16 cellular contexts compared by ENCODE assay signal in genomic region chr18:6666286-6666685, GRCh38.
DNase-seq lines count a peak whose midpoint lies in the region; ATAC-seq and TF ChIP-seq lines count a peak whose summit lies in the region.
"Had no signal": no experiment of that assay in that cellular context is flagged by ENCODE, and none has a peak within 500 bp of the region (broad histone marks: within the 10 kb centered on the region; RNA-seq: fewer than 3 reads in every experiment).

No MANE protein-coding gene starts in this region.

- no peaks in the 10 kb centered on the region for H3K36me3 Mint-ChIP-seq in nephron (ENCODE audit: low read depth)

- H3K4me1 Mint-ChIP-seq in nephron, result peaks cover 48% of the 10 kb centered on the region
- H3K4me1 Mint-ChIP-seq: B cell had no signal

- TF ChIP-seq POLR2A in body of pancreas (IDR thresholded peaks at IDR 0.05), result no peak

- H3K27me3 ChIP-seq in adipocyte (replicated peaks; ENCODE audit: control insufficient read depth, insufficient read depth, low read length), result no peaks in the 10 kb centered on the region
- no peaks in the 10 kb centered on the region for H3K27me3 ChIP-seq in body of pancreas

- intact Hi-C loops in body of pancreas (cut with DNase I), result no loop called here
- intact Hi-C loops in Right ventricle myocardium inferior (cut with DNase I), result no loop called here

- H3K36me3 ChIP-seq in SK-N-MC (ENCODE audit: insufficient read depth, low read length) (no peaks in the 10 kb centered on the region), adipocyte (ENCODE audit: control insufficient read depth, insufficient read depth, low read length, severe bottlenecking) (no peaks in the 10 kb centered on the region), body of pancreas (replicated peaks in 1 of 2; ENCODE audit: insufficient read depth in 1 of 2, low read depth in 2 of 2) (no peaks in the 10 kb centered on the region)
- H3K36me3 ChIP-seq: HAP-1 had no signal

- H3K4me1 ChIP-seq in adipocyte (ENCODE audit: control insufficient read depth, insufficient read depth, low read length), result peaks cover 12% of the 10 kb centered on the region
- no peaks in the 10 kb centered on the region for H3K4me1 ChIP-seq in body of pancreas
- H3K4me1 ChIP-seq: HAP-1 had no signal

- ATAC-seq in body of pancreas (no peak), Right ventricle myocardium inferior (no peak), HG02642 (IDR thresholded peaks at IDR 0.05; ENCODE audit: poor library complexity, unreplicated experiment) (no peak), HG03571 (IDR thresholded peaks at IDR 0.05; ENCODE audit: unreplicated experiment) (no peak)

- H3K27ac Mint-ChIP-seq in nephron, result peak overlapping the region; percentile 22 to 96 (median 91)
- H3K27ac Mint-ChIP-seq: B cell; CD4-positive, alpha-beta T cell; HFFc6 had no signal

- no peak overlapping the region for H3K4me3 Mint-ChIP-seq in nephron
- H3K4me3 Mint-ChIP-seq: B cell; CD4-positive, alpha-beta T cell; HFFc6 had no signal

- DNase-seq in SK-N-MC (ENCODE audit: low read depth, low spot score), result no peak
- peak; percentile 50 for DNase-seq in adipocyte (ENCODE audit: low read depth)
- DNase-seq in fibroblast of mammary gland (ENCODE audit: low read depth), result peak; percentile 43
- no peak for DNase-seq in body of pancreas
- DNase-seq in Right ventricle myocardium inferior (ENCODE audit: missing footprints), result no peak
- DNase-seq: C1 segment of cervical spinal cord; Calu3; CD4-positive, alpha-beta T cell; DND-41; GDM1; HFFc6 had no signal

- H3K27me3 Mint-ChIP-seq in nephron (ENCODE audit: low read depth), result no peaks in the 10 kb centered on the region
- H3K27me3 Mint-ChIP-seq: B cell; CD4-positive, alpha-beta T cell had no signal

- 38 to 50% methylated on average over 2 of the region's 2 CpGs for WGBS in body of pancreas, 2 donors

- TF ChIP-seq CTCF in fibroblast of mammary gland (conservative IDR thresholded peaks at IDR 0.05; ENCODE audit: control insufficient read depth, insufficient read depth, low read depth, low read length), result no peak
- TF ChIP-seq CTCF in nephron (IDR thresholded peaks at IDR 0.05; ENCODE audit: unreplicated experiment in 3 of 3), result no peak
- no peak for TF ChIP-seq CTCF in body of pancreas (IDR thresholded peaks at IDR 0.05)

- H3K27ac ChIP-seq in SK-N-MC (peak overlapping the region; percentile 80), body of pancreas (no peak overlapping the region)

- H3K4me3 ChIP-seq in SK-N-MC, result peak overlapping the region; percentile 24; the same call in 1 of the 2 replicates
- H3K4me3 ChIP-seq in adipocyte (ENCODE audit: low read length), result no peak overlapping the region
- H3K4me3 ChIP-seq in fibroblast of mammary gland (ENCODE audit: control insufficient read depth, low read depth, low read length), result no peak overlapping the region
- H3K4me3 ChIP-seq in body of pancreas, result no peak overlapping the region
- H3K4me3 ChIP-seq: HAP-1 had no signal

- H3K9ac ChIP-seq in SK-N-MC (ENCODE audit: insufficient read length) (no peak overlapping the region), adipocyte (ENCODE audit: low read length) (no peak overlapping the region)

- H3K9me3 Mint-ChIP-seq in nephron, result no peaks in the 10 kb centered on the region

- H3K9me3 ChIP-seq in SK-N-MC (ENCODE audit: low read depth, low read length) (no peaks in the 10 kb centered on the region), adipocyte (ENCODE audit: control insufficient read depth, low read length) (no peaks in the 10 kb centered on the region), body of pancreas (no peaks in the 10 kb centered on the region)
- H3K9me3 ChIP-seq: HAP-1 had no signal

Comparison
In these comparisons a context has a peak if more than half of its experiments do, and no peak if none do; other contexts are left out.
1. DNase-seq: peak in adipocyte (single experiment) and fibroblast of mammary gland (single experiment); none in SK-N-MC (single experiment), body of pancreas (0 of 4) and Right ventricle myocardium inferior (single experiment).